Comparison of ENCODE assay signal across 1 cellular context in genomic region chr15:89198196-89198595, GRCh38.
TF ChIP-seq lines count a peak whose summit lies in the region.

No MANE protein-coding gene starts in this region.

TF ChIP-seq in HepG2, 621 proteins besides CTCF, POLR2A, EP300 and RAD21:
- TF ChIP-seq REST (IDR thresholded peaks at IDR 0.05; ENCODE audit: borderline replicate concordance in 1 of 2, low read depth in 1 of 2, low read length in 2 of 2) (no peak), ZNF687 (CRISPR knock-in tag; IDR thresholded peaks at IDR 0.05) (no peak), REXO4 (CRISPR knock-in tag; IDR thresholded peaks at IDR 0.05; ENCODE audit: borderline replicate concordance) (no peak), REL (CRISPR knock-in tag; conservative IDR thresholded peaks at IDR 0.05) (no peak), ZNF232 (CRISPR knock-in tag; IDR thresholded peaks at IDR 0.05; ENCODE audit: borderline replicate concordance) (no peak), SRY (CRISPR knock-in tag; IDR thresholded peaks at IDR 0.05) (no peak), MIXL1 (CRISPR knock-in tag; IDR thresholded peaks at IDR 0.05) (no peak), AGO1 (IDR thresholded peaks at IDR 0.05; ENCODE audit: low read depth, low read length, poor library complexity, severe bottlenecking) (no peak), JUNB (CRISPR knock-in tag; IDR thresholded peaks at IDR 0.05; ENCODE audit: borderline replicate concordance) (no peak), ZNF33B (CRISPR knock-in tag; IDR thresholded peaks at IDR 0.05) (no peak), ZNF639 (CRISPR knock-in tag; conservative IDR thresholded peaks at IDR 0.05) (no peak), ZNF710 (CRISPR knock-in tag; IDR thresholded peaks at IDR 0.05; ENCODE audit: borderline replicate concordance) (no peak), HOXA5 (CRISPR knock-in tag; IDR thresholded peaks at IDR 0.05) (no peak), STAT5B (CRISPR knock-in tag; IDR thresholded peaks at IDR 0.05) (no peak), SP5 (CRISPR knock-in tag; IDR thresholded peaks at IDR 0.05; ENCODE audit: borderline replicate concordance, low read depth) (no peak), KDM4B (CRISPR knock-in tag; IDR thresholded peaks at IDR 0.05) (no peak), HNRNPL (IDR thresholded peaks at IDR 0.05; ENCODE audit: low read depth, low read length) (no peak), ISL2 (CRISPR knock-in tag; IDR thresholded peaks at IDR 0.05) (no peak), ZNF891 (CRISPR knock-in tag; IDR thresholded peaks at IDR 0.05) (no peak)
